ENCODE assay signal across 13 cellular contexts in the genomic region with DNA sequence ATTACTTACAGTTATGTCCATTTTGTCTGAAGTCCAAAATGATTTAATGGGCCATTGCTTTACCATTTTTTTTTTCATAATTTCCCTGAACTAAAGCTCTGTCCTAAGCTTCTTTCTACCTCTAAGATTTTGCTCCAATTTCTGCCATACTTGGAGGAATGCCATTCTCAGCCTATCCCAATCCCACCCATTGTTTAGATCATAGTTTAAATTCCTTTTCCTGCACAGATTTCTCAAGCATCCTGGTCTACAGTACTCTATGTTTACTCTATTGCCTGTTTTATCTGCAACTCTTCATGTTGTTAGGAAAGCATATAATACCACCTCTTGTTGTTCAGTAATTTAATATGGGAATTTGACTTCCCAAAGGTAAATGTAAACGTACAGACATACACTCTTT.
"Had no signal": no experiment of that assay in that cellular context is flagged by ENCODE, and none has a peak within 500 bp of the region (broad histone marks: within the 10 kb centered on the region; RNA-seq: fewer than 3 reads in every experiment).

No MANE protein-coding gene starts in this region.

- H3K4me3 Mint-ChIP-seq: activated naive CD8-positive, alpha-beta T cell treated with anti-CD3 and anti-CD28 coated beads for 36 hours; activated T-helper 1 cell treated with anti-CD3 and anti-CD28 coated beads, Interleukin-12 subunit alpha, Interleukin-12 subunit beta, Interleukin-2, Interleukin-4 antibody, amounts not matched to agents 30 ng/mL and 10 ng/mL and 1 ng/mL, durations not matched to agents 14 hours and 24 hours and 36 hours; stimulated activated naive CD8-positive, alpha-beta T cell treated with anti-CD3 and anti-CD28 coated beads, Interleukin-15, amount 100 ng/mL, for 72 hours had no signal

- H3K9me3 ChIP-seq: breast epithelium, prostate gland, right lobe of liver, thoracic aorta had no signal

- ATAC-seq: left lobe of liver; right lobe of liver; stimulated activated naive CD8-positive, alpha-beta T cell treated with anti-CD3 and anti-CD28 coated beads, Interleukin-15, amount 100 ng/mL, for 72 hours had no signal

- H3K9me3 Mint-ChIP-seq: activated naive CD8-positive, alpha-beta T cell treated with anti-CD3 and anti-CD28 coated beads for 36 hours; activated T-helper 1 cell treated with anti-CD3 and anti-CD28 coated beads, Interleukin-12 subunit alpha, Interleukin-12 subunit beta, Interleukin-2, Interleukin-4 antibody, amounts not matched to agents 30 ng/mL and 10 ng/mL and 1 ng/mL, durations not matched to agents 14 hours and 24 hours and 36 hours; stimulated activated naive CD8-positive, alpha-beta T cell treated with anti-CD3 and anti-CD28 coated beads, Interleukin-15, amount 100 ng/mL, for 72 hours had no signal

- H3K27ac ChIP-seq: breast epithelium, prostate gland, right lobe of liver, thoracic aorta had no signal

- H3K36me3 ChIP-seq: breast epithelium, prostate gland, right lobe of liver, thoracic aorta had no signal

- DNase-seq: activated CD4-positive, CD25-positive, alpha-beta regulatory T cell treated with anti-CD3 and anti-CD28 coated beads, Interleukin-2, amount 50 U/mL, for 72 hours; activated naive CD8-positive, alpha-beta T cell treated with anti-CD3 and anti-CD28 coated beads for 36 hours; aorta; hippocampal formation; mammary epithelial cell; right lobe of liver; stimulated activated CD4-positive, alpha-beta T cell treated with anti-CD3 and anti-CD28 coated beads, Interleukin-1b, Interleukin-23, amount 100 ng/mL, for 48 hours; stimulated activated naive CD8-positive, alpha-beta T cell treated with anti-CD3 and anti-CD28 coated beads, Interleukin-15, amount 100 ng/mL, for 72 hours had no signal

- H3K27me3 Mint-ChIP-seq: stimulated activated naive CD8-positive, alpha-beta T cell treated with anti-CD3 and anti-CD28 coated beads, Interleukin-15, amount 100 ng/mL, for 72 hours had no signal

- H3K4me1 Mint-ChIP-seq: activated naive CD8-positive, alpha-beta T cell treated with anti-CD3 and anti-CD28 coated beads for 36 hours; stimulated activated naive CD8-positive, alpha-beta T cell treated with anti-CD3 and anti-CD28 coated beads, Interleukin-15, amount 100 ng/mL, for 72 hours had no signal

- H3K4me1 ChIP-seq: breast epithelium, prostate gland, right lobe of liver had no signal

- H3K4me3 ChIP-seq: breast epithelium, prostate gland, right lobe of liver, thoracic aorta had no signal

- H3K27me3 ChIP-seq: breast epithelium, right lobe of liver had no signal

- H3K27ac Mint-ChIP-seq: activated naive CD8-positive, alpha-beta T cell treated with anti-CD3 and anti-CD28 coated beads for 36 hours; activated T-helper 1 cell treated with anti-CD3 and anti-CD28 coated beads, Interleukin-12 subunit alpha, Interleukin-12 subunit beta, Interleukin-2, Interleukin-4 antibody, amounts not matched to agents 30 ng/mL and 10 ng/mL and 1 ng/mL, durations not matched to agents 14 hours and 24 hours and 36 hours; stimulated activated naive CD8-positive, alpha-beta T cell treated with anti-CD3 and anti-CD28 coated beads, Interleukin-15, amount 100 ng/mL, for 72 hours had no signal

- H3K36me3 Mint-ChIP-seq: activated naive CD8-positive, alpha-beta T cell treated with anti-CD3 and anti-CD28 coated beads for 36 hours had no signal
